ENCODE assay signal across 1 cellular context in the genomic region with DNA sequence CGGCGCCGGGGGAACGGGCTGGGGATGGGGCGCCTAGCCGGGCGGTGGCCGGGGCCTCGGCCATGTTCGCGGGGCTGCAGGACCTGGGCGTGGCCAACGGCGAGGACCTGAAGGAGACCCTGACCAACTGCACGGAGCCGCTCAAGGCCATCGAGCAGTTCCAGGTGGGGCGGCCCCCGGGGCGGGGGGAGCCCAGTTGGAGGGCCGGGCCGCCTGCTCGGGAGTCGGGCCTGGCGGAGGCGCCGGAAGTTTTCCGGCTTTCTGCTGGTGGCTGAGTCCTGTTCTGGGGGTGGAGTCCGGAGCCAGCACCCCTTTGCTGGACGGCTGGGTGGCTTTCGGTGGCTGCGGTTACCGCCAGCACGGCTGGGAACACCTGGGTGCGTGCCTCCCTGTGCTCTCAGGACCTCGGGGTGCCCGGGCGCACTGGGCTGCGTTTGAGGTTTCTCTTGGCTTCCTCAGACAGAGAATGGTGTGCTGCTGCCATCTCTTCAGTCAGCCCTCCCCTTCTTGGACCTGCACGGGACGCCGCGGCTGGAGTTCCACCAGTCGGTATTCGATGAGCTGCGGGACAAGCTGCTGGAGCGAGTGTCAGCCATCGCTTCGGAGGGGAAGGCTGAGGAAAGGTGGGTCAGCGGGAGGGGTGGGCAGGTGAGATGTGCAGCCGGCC.
TF ChIP-seq lines count a peak whose summit lies in the region.

No MANE protein-coding gene starts in this region.

TF ChIP-seq in HEK293, 187 proteins besides CTCF, POLR2A, EP300 and RAD21 (continued from another document):
- TF ChIP-seq, protein P1, sequence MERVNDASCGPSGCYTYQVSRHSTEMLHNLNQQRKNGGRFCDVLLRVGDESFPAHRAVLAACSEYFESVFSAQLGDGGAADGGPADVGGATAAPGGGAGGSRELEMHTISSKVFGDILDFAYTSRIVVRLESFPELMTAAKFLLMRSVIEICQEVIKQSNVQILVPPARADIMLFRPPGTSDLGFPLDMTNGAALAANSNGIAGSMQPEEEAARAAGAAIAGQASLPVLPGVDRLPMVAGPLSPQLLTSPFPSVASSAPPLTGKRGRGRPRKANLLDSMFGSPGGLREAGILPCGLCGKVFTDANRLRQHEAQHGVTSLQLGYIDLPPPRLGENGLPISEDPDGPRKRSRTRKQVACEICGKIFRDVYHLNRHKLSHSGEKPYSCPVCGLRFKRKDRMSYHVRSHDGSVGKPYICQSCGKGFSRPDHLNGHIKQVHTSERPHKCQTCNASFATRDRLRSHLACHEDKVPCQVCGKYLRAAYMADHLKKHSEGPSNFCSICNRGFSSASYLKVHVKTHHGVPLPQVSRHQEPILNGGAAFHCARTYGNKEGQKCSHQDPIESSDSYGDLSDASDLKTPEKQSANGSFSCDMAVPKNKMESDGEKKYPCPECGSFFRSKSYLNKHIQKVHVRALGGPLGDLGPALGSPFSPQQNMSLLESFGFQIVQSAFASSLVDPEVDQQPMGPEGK (tag by site-specific recombination; IDR thresholded peaks at IDR 0.05): peak; percentile 19
- TF ChIP-seq ZNF366 (tag by site-specific recombination; conservative IDR thresholded peaks at IDR 0.05): no peak
- TF ChIP-seq, protein P2, sequence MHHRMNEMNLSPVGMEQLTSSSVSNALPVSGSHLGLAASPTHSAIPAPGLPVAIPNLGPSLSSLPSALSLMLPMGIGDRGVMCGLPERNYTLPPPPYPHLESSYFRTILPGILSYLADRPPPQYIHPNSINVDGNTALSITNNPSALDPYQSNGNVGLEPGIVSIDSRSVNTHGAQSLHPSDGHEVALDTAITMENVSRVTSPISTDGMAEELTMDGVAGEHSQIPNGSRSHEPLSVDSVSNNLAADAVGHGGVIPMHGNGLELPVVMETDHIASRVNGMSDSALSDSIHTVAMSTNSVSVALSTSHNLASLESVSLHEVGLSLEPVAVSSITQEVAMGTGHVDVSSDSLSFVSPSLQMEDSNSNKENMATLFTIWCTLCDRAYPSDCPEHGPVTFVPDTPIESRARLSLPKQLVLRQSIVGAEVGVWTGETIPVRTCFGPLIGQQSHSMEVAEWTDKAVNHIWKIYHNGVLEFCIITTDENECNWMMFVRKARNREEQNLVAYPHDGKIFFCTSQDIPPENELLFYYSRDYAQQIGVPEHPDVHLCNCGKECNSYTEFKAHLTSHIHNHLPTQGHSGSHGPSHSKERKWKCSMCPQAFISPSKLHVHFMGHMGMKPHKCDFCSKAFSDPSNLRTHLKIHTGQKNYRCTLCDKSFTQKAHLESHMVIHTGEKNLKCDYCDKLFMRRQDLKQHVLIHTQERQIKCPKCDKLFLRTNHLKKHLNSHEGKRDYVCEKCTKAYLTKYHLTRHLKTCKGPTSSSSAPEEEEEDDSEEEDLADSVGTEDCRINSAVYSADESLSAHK (tag by site-specific recombination; IDR thresholded peaks at IDR 0.05): no peak
- TF ChIP-seq SCRT1 (tag by site-specific recombination; IDR thresholded peaks at IDR 0.05; ENCODE audit: borderline replicate concordance): no peak
- TF ChIP-seq SP2 (tag by site-specific recombination; IDR thresholded peaks at IDR 0.05): peak; percentile 43
- no peak for TF ChIP-seq ZNF660 (tag by site-specific recombination; IDR thresholded peaks at IDR 0.05)
- TF ChIP-seq ZBTB1 (tag by site-specific recombination; IDR thresholded peaks at IDR 0.05): peak; percentile 85; the same call in 1 of the 2 replicates
- TF ChIP-seq ZNF629 (tag by site-specific recombination; IDR thresholded peaks at IDR 0.05): no peak
- TF ChIP-seq KLF8 (tag by site-specific recombination; IDR thresholded peaks at IDR 0.05): peak; percentile 49; the same call in 1 of the 2 replicates
- no peak for TF ChIP-seq ZNF223 (tag by site-specific recombination; IDR thresholded peaks at IDR 0.05)
- no peak for TF ChIP-seq ZNF274 (IDR thresholded peaks at IDR 0.05; ENCODE audit: low read length)
- no peak for TF ChIP-seq ZNF274 (tag by site-specific recombination; IDR thresholded peaks at IDR 0.05; ENCODE audit: borderline replicate concordance)
- no peak for TF ChIP-seq ZNF146 (tag by site-specific recombination; IDR thresholded peaks at IDR 0.05)
- no peak for TF ChIP-seq ZNF48 (tag by site-specific recombination; IDR thresholded peaks at IDR 0.05)
- peak; percentile 98 for TF ChIP-seq ZNF335 (tag by site-specific recombination; conservative IDR thresholded peaks at IDR 0.05)
- no peak for TF ChIP-seq ZNF529 (tag by site-specific recombination; IDR thresholded peaks at IDR 0.05; ENCODE audit: insufficient replicate concordance)
- TF ChIP-seq, protein P3, sequence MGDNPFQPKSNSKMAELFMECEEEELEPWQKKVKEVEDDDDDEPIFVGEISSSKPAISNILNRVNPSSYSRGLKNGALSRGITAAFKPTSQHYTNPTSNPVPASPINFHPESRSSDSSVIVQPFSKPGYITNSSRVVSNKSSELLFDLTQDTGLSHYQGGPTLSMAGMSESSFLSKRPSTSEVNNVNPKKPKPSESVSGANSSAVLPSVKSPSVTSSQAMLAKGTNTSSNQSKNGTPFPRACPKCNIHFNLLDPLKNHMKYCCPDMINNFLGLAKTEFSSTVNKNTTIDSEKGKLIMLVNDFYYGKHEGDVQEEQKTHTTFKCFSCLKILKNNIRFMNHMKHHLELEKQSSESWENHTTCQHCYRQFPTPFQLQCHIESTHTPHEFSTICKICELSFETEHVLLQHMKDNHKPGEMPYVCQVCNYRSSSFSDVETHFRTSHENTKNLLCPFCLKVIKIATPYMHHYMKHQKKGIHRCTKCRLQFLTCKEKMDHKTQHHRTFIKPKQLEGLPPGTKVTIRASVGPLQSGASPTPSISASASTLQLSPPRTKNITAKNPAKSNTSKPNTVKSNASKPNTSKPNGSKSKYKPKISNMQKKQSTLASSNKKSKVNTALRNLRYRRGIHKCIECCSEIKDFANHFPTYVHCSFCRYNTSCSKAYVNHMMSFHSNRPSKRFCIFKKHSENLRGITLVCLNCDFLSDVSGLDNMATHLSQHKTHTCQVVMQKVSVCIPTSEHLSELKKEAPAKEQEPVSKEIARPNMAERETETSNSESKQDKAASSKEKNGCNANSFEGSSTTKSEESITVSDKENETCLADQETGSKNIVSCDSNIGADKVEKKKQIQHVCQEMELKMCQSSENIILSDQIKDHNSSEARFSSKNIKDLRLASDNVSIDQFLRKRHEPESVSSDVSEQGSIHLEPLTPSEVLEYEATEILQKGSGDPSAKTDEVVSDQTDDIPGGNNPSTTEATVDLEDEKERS (tag by site-specific recombination; IDR thresholded peaks at IDR 0.05): no peak
- TF ChIP-seq ZNF670 (tag by site-specific recombination; IDR thresholded peaks at IDR 0.05; ENCODE audit: low read depth): no peak
- peak; percentile 39; the same call in 1 of the 2 replicates for TF ChIP-seq GLIS1 (tag by site-specific recombination; IDR thresholded peaks at IDR 0.05)
- TF ChIP-seq, protein P4, sequence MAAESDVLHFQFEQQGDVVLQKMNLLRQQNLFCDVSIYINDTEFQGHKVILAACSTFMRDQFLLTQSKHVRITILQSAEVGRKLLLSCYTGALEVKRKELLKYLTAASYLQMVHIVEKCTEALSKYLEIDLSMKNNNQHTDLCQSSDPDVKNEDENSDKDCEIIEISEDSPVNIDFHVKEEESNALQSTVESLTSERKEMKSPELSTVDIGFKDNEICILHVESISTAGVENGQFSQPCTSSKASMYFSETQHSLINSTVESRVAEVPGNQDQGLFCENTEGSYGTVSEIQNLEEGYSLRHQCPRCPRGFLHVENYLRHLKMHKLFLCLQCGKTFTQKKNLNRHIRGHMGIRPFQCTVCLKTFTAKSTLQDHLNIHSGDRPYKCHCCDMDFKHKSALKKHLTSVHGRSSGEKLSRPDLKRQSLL (tag by site-specific recombination; IDR thresholded peaks at IDR 0.05): no peak
- TF ChIP-seq, protein P5, sequence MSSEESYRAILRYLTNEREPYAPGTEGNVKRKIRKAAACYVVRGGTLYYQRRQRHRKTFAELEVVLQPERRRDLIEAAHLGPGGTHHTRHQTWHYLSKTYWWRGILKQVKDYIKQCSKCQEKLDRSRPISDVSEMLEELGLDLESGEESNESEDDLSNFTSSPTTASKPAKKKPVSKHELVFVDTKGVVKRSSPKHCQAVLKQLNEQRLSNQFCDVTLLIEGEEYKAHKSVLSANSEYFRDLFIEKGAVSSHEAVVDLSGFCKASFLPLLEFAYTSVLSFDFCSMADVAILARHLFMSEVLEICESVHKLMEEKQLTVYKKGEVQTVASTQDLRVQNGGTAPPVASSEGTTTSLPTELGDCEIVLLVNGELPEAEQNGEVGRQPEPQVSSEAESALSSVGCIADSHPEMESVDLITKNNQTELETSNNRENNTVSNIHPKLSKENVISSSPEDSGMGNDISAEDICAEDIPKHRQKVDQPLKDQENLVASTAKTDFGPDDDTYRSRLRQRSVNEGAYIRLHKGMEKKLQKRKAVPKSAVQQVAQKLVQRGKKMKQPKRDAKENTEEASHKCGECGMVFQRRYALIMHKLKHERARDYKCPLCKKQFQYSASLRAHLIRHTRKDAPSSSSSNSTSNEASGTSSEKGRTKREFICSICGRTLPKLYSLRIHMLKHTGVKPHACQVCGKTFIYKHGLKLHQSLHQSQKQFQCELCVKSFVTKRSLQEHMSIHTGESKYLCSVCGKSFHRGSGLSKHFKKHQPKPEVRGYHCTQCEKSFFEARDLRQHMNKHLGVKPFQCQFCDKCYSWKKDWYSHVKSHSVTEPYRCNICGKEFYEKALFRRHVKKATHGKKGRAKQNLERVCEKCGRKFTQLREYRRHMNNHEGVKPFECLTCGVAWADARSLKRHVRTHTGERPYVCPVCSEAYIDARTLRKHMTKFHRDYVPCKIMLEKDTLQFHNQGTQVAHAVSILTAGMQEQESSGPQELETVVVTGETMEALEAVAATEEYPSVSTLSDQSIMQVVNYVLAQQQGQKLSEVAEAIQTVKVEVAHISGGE (tag by site-specific recombination; conservative IDR thresholded peaks at IDR 0.05; ENCODE audit: low read depth): no peak
- TF ChIP-seq, protein P6, sequence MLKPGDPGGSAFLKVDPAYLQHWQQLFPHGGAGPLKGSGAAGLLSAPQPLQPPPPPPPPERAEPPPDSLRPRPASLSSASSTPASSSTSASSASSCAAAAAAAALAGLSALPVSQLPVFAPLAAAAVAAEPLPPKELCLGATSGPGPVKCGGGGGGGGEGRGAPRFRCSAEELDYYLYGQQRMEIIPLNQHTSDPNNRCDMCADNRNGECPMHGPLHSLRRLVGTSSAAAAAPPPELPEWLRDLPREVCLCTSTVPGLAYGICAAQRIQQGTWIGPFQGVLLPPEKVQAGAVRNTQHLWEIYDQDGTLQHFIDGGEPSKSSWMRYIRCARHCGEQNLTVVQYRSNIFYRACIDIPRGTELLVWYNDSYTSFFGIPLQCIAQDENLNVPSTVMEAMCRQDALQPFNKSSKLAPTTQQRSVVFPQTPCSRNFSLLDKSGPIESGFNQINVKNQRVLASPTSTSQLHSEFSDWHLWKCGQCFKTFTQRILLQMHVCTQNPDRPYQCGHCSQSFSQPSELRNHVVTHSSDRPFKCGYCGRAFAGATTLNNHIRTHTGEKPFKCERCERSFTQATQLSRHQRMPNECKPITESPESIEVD (tag by site-specific recombination; IDR thresholded peaks at IDR 0.05): no peak
- TF ChIP-seq ZFHX2 (tag by site-specific recombination; conservative IDR thresholded peaks at IDR 0.05): no peak
- no peak for TF ChIP-seq ZNF626 (tag by site-specific recombination; IDR thresholded peaks at IDR 0.05)
- TF ChIP-seq, protein P7, sequence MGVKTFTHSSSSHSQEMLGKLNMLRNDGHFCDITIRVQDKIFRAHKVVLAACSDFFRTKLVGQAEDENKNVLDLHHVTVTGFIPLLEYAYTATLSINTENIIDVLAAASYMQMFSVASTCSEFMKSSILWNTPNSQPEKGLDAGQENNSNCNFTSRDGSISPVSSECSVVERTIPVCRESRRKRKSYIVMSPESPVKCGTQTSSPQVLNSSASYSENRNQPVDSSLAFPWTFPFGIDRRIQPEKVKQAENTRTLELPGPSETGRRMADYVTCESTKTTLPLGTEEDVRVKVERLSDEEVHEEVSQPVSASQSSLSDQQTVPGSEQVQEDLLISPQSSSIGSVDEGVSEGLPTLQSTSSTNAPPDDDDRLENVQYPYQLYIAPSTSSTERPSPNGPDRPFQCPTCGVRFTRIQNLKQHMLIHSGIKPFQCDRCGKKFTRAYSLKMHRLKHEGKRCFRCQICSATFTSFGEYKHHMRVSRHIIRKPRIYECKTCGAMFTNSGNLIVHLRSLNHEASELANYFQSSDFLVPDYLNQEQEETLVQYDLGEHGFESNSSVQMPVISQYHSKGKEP (tag by site-specific recombination; IDR thresholded peaks at IDR 0.05): no peak
- no peak for TF ChIP-seq ZNF837 (tag by site-specific recombination; IDR thresholded peaks at IDR 0.05)
- TF ChIP-seq, protein P8, sequence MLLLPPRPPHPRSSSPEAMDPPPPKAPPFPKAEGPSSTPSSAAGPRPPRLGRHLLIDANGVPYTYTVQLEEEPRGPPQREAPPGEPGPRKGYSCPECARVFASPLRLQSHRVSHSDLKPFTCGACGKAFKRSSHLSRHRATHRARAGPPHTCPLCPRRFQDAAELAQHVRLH (tag by site-specific recombination; IDR thresholded peaks at IDR 0.05): no peak
- TF ChIP-seq ZNF175 (tag by site-specific recombination; IDR thresholded peaks at IDR 0.05): no peak
- TF ChIP-seq, protein P9, sequence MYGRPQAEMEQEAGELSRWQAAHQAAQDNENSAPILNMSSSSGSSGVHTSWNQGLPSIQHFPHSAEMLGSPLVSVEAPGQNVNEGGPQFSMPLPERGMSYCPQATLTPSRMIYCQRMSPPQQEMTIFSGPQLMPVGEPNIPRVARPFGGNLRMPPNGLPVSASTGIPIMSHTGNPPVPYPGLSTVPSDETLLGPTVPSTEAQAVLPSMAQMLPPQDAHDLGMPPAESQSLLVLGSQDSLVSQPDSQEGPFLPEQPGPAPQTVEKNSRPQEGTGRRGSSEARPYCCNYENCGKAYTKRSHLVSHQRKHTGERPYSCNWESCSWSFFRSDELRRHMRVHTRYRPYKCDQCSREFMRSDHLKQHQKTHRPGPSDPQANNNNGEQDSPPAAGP (tag by site-specific recombination; IDR thresholded peaks at IDR 0.05): no peak
